In genomic region chr2:95445317-95445716, GRCh38 we compare ENCODE assay signal across 15 cellular contexts. TPM values are rescaled to one million over a fixed set of nuclear protein-coding genes. Genes with fewer than 3 reads are reported as not detected.
A peak's percentile ranks its signal among the peaks of the same experiment; 100 is the strongest.
DNase-seq lines count a peak whose midpoint lies in the region; ATAC-seq and FAIRE-seq lines count a peak whose summit lies in the region.
"Not testable (repeated sequence)": the region's sequence is repeated elsewhere in the genome, so short reads cannot be mapped to it uniquely, and the experiment has no call there.
"Had no signal": no experiment of that assay in that cellular context is flagged by ENCODE, and none has a peak within 500 bp of the region (broad histone marks: within the 10 kb centered on the region; RNA-seq: fewer than 3 reads in every experiment).

No MANE protein-coding gene starts in this region.

- ATAC-seq in Right ventricle myocardium inferior (peak; percentile 64), Right ventricle myocardium superior (ENCODE audit: poor library complexity) (peak; percentile 60), left ventricle myocardium superior (peak; percentile 83)

- DNase-seq in HTR-8/SVneo (ENCODE audit: insufficient read length, low spot score); Right ventricle myocardium inferior (ENCODE audit: missing footprints); Right ventricle myocardium superior; left ventricle myocardium superior: not testable (repeated sequence)

- intact Hi-C loops in Right ventricle myocardium inferior (cut with DNase I); Right ventricle myocardium superior (cut with DNase I); left ventricle myocardium superior (cut with micrococcal nuclease): not testable (repeated sequence)

- FAIRE-seq in HTR-8/SVneo (lab: Jason Lieb, UNC), result peak; percentile 59

RNA-seq across cellular contexts. Expression of gene TRIM43B, which starts 39.2 kb away (rescaled TPM):
- not detected for total RNA-seq in Right ventricle myocardium inferior
- total RNA-seq in Right ventricle myocardium superior, result not detected
- total RNA-seq in left ventricle myocardium superior, result not detected
- total RNA-seq: A172; A673; B cell; Caco-2; Calu3; CD4-positive, alpha-beta memory T cell; CD4-positive, alpha-beta T cell; CD4-positive, CD25-positive, alpha-beta regulatory T cell; CD8-positive, alpha-beta memory T cell; CD8-positive, alpha-beta T cell; Daoy had no signal

RNA-seq across cellular contexts. Expression of gene FAHD2A, which starts 42.8 kb away (rescaled TPM):
- total RNA-seq in Right ventricle myocardium inferior (41.6 TPM), Right ventricle myocardium superior (39.9 TPM), left ventricle myocardium superior (46.3 TPM)
